1 cellular context compared by ENCODE assay signal in the genomic region with DNA sequence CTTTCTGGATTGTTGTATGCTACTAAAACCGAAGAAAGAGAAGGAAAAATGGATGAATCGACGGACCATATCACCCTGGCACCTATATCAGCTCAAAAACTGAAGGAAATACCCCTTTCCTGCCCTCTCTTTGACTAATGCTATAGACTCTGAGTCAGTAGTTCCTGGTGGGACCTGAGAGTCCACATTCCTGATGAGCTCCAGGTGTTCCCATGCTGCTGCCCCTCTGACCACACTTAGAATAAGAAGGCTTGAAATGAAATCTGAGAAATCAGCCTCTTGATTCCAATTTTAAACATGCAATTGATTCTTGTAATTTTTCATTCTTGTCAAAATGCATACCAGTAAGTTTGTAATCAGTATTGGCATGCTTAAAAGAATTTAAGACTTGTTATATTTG.
A peak's percentile ranks its signal among the peaks of the same experiment; 100 is the strongest.
TF ChIP-seq lines count a peak whose summit lies in the region.

No MANE protein-coding gene starts in this region.

TF ChIP-seq in H1, 55 proteins besides CTCF, POLR2A, EP300 and RAD21:
- peak; percentile 84 for TF ChIP-seq SP1 (IDR thresholded peaks at IDR 0.05; ENCODE audit: low read depth, low read length)
- TF ChIP-seq TCF12 (IDR thresholded peaks at IDR 0.05; ENCODE audit: low read depth, low read length) = peak; percentile 87; the same call in 1 of the 2 replicates
- TF ChIP-seq BCL11A (IDR thresholded peaks at IDR 0.05; ENCODE audit: low read depth in 2 of 2, low read length in 2 of 2) = peak in 1 of 2 experiments; percentile 46
- no peak for TF ChIP-seq RFX5 (IDR thresholded peaks at IDR 0.05; ENCODE audit: borderline replicate concordance, low read depth, low read length)
- no peak for TF ChIP-seq TAF1 (IDR thresholded peaks at IDR 0.05; ENCODE audit: low read depth, low read length)
- TF ChIP-seq EZH2 (IDR thresholded peaks at IDR 0.05; ENCODE audit: low read depth, low read length, severe bottlenecking) = no peak
- TF ChIP-seq RBBP5 (IDR thresholded peaks at IDR 0.05; ENCODE audit: borderline replicate concordance, low read depth, low read length) = no peak
- TF ChIP-seq BRCA1 (IDR thresholded peaks at IDR 0.05; ENCODE audit: low read depth, low read length) = no peak
- no peak for TF ChIP-seq CBX8 (IDR thresholded peaks at IDR 0.05; ENCODE audit: borderline replicate concordance, low read depth, low read length)
- peak; percentile 71 for TF ChIP-seq TEAD4 (IDR thresholded peaks at IDR 0.05; ENCODE audit: low read depth, low read length)
- TF ChIP-seq, protein P1, sequence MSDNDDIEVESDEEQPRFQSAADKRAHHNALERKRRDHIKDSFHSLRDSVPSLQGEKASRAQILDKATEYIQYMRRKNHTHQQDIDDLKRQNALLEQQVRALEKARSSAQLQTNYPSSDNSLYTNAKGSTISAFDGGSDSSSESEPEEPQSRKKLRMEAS (IDR thresholded peaks at IDR 0.05) = no peak
- TF ChIP-seq, protein P2, sequence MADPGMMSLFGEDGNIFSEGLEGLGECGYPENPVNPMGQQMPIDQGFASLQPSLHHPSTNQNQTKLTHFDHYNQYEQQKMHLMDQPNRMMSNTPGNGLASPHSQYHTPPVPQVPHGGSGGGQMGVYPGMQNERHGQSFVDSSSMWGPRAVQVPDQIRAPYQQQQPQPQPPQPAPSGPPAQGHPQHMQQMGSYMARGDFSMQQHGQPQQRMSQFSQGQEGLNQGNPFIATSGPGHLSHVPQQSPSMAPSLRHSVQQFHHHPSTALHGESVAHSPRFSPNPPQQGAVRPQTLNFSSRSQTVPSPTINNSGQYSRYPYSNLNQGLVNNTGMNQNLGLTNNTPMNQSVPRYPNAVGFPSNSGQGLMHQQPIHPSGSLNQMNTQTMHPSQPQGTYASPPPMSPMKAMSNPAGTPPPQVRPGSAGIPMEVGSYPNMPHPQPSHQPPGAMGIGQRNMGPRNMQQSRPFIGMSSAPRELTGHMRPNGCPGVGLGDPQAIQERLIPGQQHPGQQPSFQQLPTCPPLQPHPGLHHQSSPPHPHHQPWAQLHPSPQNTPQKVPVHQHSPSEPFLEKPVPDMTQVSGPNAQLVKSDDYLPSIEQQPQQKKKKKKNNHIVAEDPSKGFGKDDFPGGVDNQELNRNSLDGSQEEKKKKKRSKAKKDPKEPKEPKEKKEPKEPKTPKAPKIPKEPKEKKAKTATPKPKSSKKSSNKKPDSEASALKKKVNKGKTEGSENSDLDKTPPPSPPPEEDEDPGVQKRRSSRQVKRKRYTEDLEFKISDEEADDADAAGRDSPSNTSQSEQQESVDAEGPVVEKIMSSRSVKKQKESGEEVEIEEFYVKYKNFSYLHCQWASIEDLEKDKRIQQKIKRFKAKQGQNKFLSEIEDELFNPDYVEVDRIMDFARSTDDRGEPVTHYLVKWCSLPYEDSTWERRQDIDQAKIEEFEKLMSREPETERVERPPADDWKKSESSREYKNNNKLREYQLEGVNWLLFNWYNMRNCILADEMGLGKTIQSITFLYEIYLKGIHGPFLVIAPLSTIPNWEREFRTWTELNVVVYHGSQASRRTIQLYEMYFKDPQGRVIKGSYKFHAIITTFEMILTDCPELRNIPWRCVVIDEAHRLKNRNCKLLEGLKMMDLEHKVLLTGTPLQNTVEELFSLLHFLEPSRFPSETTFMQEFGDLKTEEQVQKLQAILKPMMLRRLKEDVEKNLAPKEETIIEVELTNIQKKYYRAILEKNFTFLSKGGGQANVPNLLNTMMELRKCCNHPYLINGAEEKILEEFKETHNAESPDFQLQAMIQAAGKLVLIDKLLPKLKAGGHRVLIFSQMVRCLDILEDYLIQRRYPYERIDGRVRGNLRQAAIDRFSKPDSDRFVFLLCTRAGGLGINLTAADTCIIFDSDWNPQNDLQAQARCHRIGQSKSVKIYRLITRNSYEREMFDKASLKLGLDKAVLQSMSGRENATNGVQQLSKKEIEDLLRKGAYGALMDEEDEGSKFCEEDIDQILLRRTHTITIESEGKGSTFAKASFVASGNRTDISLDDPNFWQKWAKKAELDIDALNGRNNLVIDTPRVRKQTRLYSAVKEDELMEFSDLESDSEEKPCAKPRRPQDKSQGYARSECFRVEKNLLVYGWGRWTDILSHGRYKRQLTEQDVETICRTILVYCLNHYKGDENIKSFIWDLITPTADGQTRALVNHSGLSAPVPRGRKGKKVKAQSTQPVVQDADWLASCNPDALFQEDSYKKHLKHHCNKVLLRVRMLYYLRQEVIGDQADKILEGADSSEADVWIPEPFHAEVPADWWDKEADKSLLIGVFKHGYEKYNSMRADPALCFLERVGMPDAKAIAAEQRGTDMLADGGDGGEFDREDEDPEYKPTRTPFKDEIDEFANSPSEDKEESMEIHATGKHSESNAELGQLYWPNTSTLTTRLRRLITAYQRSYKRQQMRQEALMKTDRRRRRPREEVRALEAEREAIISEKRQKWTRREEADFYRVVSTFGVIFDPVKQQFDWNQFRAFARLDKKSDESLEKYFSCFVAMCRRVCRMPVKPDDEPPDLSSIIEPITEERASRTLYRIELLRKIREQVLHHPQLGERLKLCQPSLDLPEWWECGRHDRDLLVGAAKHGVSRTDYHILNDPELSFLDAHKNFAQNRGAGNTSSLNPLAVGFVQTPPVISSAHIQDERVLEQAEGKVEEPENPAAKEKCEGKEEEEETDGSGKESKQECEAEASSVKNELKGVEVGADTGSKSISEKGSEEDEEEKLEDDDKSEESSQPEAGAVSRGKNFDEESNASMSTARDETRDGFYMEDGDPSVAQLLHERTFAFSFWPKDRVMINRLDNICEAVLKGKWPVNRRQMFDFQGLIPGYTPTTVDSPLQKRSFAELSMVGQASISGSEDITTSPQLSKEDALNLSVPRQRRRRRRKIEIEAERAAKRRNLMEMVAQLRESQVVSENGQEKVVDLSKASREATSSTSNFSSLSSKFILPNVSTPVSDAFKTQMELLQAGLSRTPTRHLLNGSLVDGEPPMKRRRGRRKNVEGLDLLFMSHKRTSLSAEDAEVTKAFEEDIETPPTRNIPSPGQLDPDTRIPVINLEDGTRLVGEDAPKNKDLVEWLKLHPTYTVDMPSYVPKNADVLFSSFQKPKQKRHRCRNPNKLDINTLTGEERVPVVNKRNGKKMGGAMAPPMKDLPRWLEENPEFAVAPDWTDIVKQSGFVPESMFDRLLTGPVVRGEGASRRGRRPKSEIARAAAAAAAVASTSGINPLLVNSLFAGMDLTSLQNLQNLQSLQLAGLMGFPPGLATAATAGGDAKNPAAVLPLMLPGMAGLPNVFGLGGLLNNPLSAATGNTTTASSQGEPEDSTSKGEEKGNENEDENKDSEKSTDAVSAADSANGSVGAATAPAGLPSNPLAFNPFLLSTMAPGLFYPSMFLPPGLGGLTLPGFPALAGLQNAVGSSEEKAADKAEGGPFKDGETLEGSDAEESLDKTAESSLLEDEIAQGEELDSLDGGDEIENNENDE (IDR thresholded peaks at IDR 0.05; ENCODE audit: insufficient replicate concordance, low read length) = peak; percentile 61
- TF ChIP-seq JUND (IDR thresholded peaks at IDR 0.05; ENCODE audit: low read length) = peak; percentile 60; the same call in 1 of the 2 replicates
- no peak for TF ChIP-seq NRF1 (IDR thresholded peaks at IDR 0.05; ENCODE audit: low read depth, low read length)
- no peak for TF ChIP-seq CBX5 (IDR thresholded peaks at IDR 0.05; ENCODE audit: low read depth, low read length)
- no peak for TF ChIP-seq BACH1 (IDR thresholded peaks at IDR 0.05; ENCODE audit: low read length)
